1 cellular context compared by ENCODE assay signal in genomic region chr1:63780541-63780940, GRCh38.
TF ChIP-seq lines count a peak whose summit lies in the region.

No MANE protein-coding gene starts in this region.

TF ChIP-seq in GM23338, 12 proteins besides CTCF, POLR2A, EP300 and RAD21 (continued from another document):
- TF ChIP-seq REST (IDR thresholded peaks at IDR 0.05; ENCODE audit: unreplicated experiment) (no peak), EZH2phosphoT487 (IDR thresholded peaks at IDR 0.05; ENCODE audit: unreplicated experiment) (no peak)
